Comparison of ENCODE assay signal across 1 cellular context in the genomic region with DNA sequence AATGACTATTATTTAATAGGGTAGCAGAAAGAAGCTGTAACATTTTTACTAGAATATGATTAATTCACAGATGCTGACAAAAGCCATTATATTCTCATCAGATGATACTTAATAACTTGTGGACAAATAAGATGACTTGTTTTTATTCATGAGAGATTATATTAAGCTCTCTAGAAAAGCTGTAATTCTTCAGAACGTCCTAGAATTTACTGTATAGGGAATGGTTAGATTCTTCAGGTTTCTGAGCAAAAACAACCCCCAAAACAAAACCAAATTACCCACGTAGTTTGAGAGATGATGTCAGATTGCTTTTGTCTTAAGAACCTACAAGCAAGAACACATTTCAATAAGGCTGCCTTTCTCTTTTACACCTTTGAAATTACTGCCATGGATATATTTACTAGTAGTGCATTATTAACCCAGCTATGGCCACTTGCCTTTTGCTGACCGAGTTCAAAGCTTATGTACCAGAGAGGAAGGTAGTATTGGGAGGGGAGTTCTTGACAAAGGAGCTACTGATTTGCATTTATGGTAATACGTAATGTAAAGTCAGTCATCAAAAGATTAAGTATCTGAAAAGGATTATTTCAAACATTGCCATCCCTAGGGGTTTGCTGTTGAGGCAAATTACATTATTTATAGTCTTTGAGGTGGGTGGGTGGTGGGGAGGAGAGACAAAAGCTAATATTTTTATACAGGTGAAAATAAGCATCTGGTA.
A peak's percentile ranks its signal among the peaks of the same experiment; 100 is the strongest.
TF ChIP-seq lines count a peak whose summit lies in the region.

No MANE protein-coding gene starts in this region.

TF ChIP-seq in K562, 482 proteins besides CTCF, POLR2A, EP300 and RAD21 (continued from another document):
- TF ChIP-seq, protein P1, sequence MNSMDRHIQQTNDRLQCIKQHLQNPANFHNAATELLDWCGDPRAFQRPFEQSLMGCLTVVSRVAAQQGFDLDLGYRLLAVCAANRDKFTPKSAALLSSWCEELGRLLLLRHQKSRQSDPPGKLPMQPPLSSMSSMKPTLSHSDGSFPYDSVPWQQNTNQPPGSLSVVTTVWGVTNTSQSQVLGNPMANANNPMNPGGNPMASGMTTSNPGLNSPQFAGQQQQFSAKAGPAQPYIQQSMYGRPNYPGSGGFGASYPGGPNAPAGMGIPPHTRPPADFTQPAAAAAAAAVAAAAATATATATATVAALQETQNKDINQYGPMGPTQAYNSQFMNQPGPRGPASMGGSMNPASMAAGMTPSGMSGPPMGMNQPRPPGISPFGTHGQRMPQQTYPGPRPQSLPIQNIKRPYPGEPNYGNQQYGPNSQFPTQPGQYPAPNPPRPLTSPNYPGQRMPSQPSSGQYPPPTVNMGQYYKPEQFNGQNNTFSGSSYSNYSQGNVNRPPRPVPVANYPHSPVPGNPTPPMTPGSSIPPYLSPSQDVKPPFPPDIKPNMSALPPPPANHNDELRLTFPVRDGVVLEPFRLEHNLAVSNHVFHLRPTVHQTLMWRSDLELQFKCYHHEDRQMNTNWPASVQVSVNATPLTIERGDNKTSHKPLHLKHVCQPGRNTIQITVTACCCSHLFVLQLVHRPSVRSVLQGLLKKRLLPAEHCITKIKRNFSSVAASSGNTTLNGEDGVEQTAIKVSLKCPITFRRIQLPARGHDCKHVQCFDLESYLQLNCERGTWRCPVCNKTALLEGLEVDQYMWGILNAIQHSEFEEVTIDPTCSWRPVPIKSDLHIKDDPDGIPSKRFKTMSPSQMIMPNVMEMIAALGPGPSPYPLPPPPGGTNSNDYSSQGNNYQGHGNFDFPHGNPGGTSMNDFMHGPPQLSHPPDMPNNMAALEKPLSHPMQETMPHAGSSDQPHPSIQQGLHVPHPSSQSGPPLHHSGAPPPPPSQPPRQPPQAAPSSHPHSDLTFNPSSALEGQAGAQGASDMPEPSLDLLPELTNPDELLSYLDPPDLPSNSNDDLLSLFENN (IDR thresholded peaks at IDR 0.05; ENCODE audit: low read depth in 2 of 2, low read length in 2 of 2): peak in 1 of 2 experiments; percentile 56; a peak in 1 of 4 replicates
- TF ChIP-seq SIN3A (IDR thresholded peaks at IDR 0.05; ENCODE audit: borderline replicate concordance in 2 of 2, control insufficient read depth in 1 of 2, low read depth in 2 of 2, low read length in 2 of 2): no peak
- TF ChIP-seq TRIM28 (IDR thresholded peaks at IDR 0.05): no peak
- peak; percentile 55 for TF ChIP-seq POLR2H (tag; IDR thresholded peaks at IDR 0.05; ENCODE audit: low read depth)
- TF ChIP-seq, protein P2, sequence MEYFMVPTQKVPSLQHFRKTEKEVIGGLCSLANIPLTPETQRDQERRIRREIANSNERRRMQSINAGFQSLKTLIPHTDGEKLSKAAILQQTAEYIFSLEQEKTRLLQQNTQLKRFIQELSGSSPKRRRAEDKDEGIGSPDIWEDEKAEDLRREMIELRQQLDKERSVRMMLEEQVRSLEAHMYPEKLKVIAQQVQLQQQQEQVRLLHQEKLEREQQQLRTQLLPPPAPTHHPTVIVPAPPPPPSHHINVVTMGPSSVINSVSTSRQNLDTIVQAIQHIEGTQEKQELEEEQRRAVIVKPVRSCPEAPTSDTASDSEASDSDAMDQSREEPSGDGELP (CRISPR knock-in tag; IDR thresholded peaks at IDR 0.05; ENCODE audit: borderline replicate concordance): no peak
- peak; percentile 46; the same call in 1 of the 2 replicates for TF ChIP-seq RNF2 (IDR thresholded peaks at IDR 0.05)
- 0 out of 2 replicates have a peak, but pooled peaks have one; percentile 21 for TF ChIP-seq ZNF316 (IDR thresholded peaks at IDR 0.05)
- TF ChIP-seq, protein P3, sequence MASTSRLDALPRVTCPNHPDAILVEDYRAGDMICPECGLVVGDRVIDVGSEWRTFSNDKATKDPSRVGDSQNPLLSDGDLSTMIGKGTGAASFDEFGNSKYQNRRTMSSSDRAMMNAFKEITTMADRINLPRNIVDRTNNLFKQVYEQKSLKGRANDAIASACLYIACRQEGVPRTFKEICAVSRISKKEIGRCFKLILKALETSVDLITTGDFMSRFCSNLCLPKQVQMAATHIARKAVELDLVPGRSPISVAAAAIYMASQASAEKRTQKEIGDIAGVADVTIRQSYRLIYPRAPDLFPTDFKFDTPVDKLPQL (IDR thresholded peaks at IDR 0.05; ENCODE audit: extremely low read depth, insufficient read length): peak; percentile 88
